8 cellular contexts compared by ENCODE assay signal in the genomic region with DNA sequence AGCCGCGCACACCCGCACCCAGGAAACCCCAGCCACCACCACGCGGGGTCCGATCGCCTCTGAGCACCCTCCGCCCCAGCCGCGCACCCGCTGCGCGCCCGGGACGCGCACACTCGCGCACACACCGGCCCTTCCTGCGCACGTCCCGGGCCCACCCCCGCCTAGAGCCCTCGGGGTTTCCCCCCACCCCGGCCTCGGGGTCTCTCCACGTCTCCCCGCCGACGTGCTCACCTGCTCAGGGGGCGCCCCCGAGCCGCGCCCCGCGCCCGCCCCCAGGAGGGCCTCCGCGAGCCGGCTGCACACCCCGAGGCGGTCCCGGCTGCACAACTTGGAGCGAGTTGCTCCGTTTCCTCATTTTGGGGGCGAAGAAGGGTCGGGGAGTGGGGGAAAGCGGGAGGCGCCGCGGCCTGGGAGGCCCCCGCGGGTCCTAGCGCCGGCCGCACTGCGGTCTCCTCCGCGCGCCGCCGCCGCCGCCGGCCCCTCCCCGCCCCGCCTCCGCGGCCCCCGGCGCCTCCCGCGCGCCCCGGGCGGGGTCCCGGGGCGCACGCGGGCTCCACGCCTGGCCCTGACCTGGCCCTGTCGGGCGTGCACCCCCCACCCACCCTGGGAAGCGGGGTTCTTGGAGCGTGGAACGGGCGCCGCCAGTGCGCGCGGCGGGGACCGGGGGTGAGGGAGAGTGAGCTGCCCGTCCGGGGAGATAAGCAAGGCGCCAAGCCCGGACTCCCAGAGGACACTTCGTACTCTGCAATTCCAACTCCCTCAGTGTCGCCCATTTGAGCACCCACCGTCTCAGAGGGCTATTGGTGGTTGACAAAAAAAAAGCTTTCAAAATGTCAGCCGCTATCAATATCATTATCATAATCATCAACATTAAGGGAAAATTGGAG. TPM values are rescaled to one million over a fixed set of nuclear protein-coding genes. Genes with fewer than 3 reads are reported as not detected.
DNase-seq lines count a peak whose midpoint lies in the region; ATAC-seq, FAIRE-seq and TF ChIP-seq lines count a peak whose summit lies in the region.

Gene MATK, minus strand, starts transcription at position 444 of the 887 bp plus-strand sequence. CDS start 1,246 bp downstream, outside the sequence.

- FAIRE-seq in GM12892 (lab: Jason Lieb, UNC), result no peak

- 24% methylated on average over 11 of the region's 101 CpGs for WGBS in prostate gland

- H3K27me3 ChIP-seq in Peyer's patch (no peaks in the 10 kb centered on the region), prostate gland (replicated peaks; ENCODE audit: insufficient read depth) (peaks cover 2% of the 10 kb centered on the region)

- H3K36me3 ChIP-seq in Peyer's patch (no peaks in the 10 kb centered on the region), prostate gland (no peaks in the 10 kb centered on the region)

- TF ChIP-seq POLR2A in Peyer's patch (IDR thresholded peaks at IDR 0.05) (no peak), prostate gland (IDR thresholded peaks at IDR 0.05) (no peak), GM12892 (IDR thresholded peaks at IDR 0.05; ENCODE audit: low read depth, low read length) (no peak), erythroblast (IDR thresholded peaks at IDR 0.05; ENCODE audit: low read length) (no peak)

- peaks cover 33% of the 10 kb centered on the region for H3K27me3 Mint-ChIP-seq in dendritic cell treated with granulocyte-macrophage colony-stimulating factor and Interleukin-4, amounts not matched to agents 40 ng/mL and 50 ng/mL, for 4 days

- H3K27ac ChIP-seq in Peyer's patch, result peak within 1 kb of the TSS in 3 of 4 donors; percentile 43 to 52 (median 43)
- no peak within 1 kb of the TSS for H3K27ac ChIP-seq in prostate gland

- H3K4me1 ChIP-seq in Peyer's patch (peaks cover 0 to 12% (median 4%) of the 10 kb centered on the region in 4 donors), prostate gland (replicated peaks) (no peaks in the 10 kb centered on the region)

- DNase-seq in GF-D8 (lab: John Stamatoyannopoulos, UW) (peak; percentile 12), Peyer's patch (no peak), prostate gland (ENCODE audit: low spot score) (no peak), activated gamma-delta T cell treated with Interleukin-2 at 50 U/mL for 16 hours (no peak), GM12892 (ENCODE audit: insufficient read length) (no peak), erythroblast (lab: John Stamatoyannopoulos, UW) (no peak)

- H3K4me1 Mint-ChIP-seq in dendritic cell treated with granulocyte-macrophage colony-stimulating factor and Interleukin-4, amounts not matched to agents 40 ng/mL and 50 ng/mL, for 4 days (ENCODE audit: low read depth), result peaks cover 13% of the 10 kb centered on the region

- TF ChIP-seq CTCF in Peyer's patch (IDR thresholded peaks at IDR 0.05), result no peak
- no peak for TF ChIP-seq CTCF in prostate gland (IDR thresholded peaks at IDR 0.05)

- H3K9me3 Mint-ChIP-seq in dendritic cell treated with granulocyte-macrophage colony-stimulating factor and Interleukin-4, amounts not matched to agents 40 ng/mL and 50 ng/mL, for 4 days, result peaks cover 27% of the 10 kb centered on the region

- peak within 1 kb of the TSS; percentile 73 for H3K27ac Mint-ChIP-seq in dendritic cell treated with granulocyte-macrophage colony-stimulating factor and Interleukin-4, amounts not matched to agents 40 ng/mL and 50 ng/mL, for 4 days

- H3K9me3 ChIP-seq in Peyer's patch (peaks cover 0 to 20% (median 9%) of the 10 kb centered on the region in 4 donors), prostate gland (no peaks in the 10 kb centered on the region)

- H3K4me3 ChIP-seq in Peyer's patch, result peak within 1 kb of the TSS; percentile 26 to 60 (median 54)
- H3K4me3 ChIP-seq in prostate gland, result peak within 1 kb of the TSS; percentile 27 to 32

- H3K36me3 Mint-ChIP-seq in dendritic cell treated with granulocyte-macrophage colony-stimulating factor and Interleukin-4, amounts not matched to agents 40 ng/mL and 50 ng/mL, for 4 days (ENCODE audit: low read depth), result peaks cover 43% of the 10 kb centered on the region

- no peak for ATAC-seq in GM18907 (IDR thresholded peaks at IDR 0.05; ENCODE audit: unreplicated experiment)

- H3K4me3 Mint-ChIP-seq in dendritic cell treated with granulocyte-macrophage colony-stimulating factor and Interleukin-4, amounts not matched to agents 40 ng/mL and 50 ng/mL, for 4 days, result peak within 1 kb of the TSS; percentile 82

- intact Hi-C loops in dendritic cell treated with granulocyte-macrophage colony-stimulating factor and Interleukin-4, amounts not matched to agents 40 ng/mL and 50 ng/mL, for 4 days (cut with micrococcal nuclease), result no loop called here
- intact Hi-C loops in prostate gland (cut with DNase I), result no loop called here

RNA-seq across cellular contexts. Expression of gene MATK, which starts in this region (rescaled TPM):
- total RNA-seq in Peyer's patch (10 to 100 TPM in 1 of 4 donors, 1 to 10 TPM in 3; 2.5 to 13.1 (median 5.6) TPM), prostate gland (1 to 10 TPM; 1.9 to 4.4 TPM)
- polyA plus RNA-seq in GM12892 (2012; ENCODE audit: missing spikeins), result 0.66 TPM

Comparison
In these comparisons a context has a peak if more than half of its experiments do, and no peak if none do; other contexts are left out.
1. H3K27ac ChIP-seq: peak in Peyer's patch (3 of 4); none in prostate gland (0 of 2).